17 cellular contexts compared by ENCODE assay signal in genomic region chr12:19654630-19655384, GRCh38.
DNase-seq lines count a peak whose midpoint lies in the region; ATAC-seq and TF ChIP-seq lines count a peak whose summit lies in the region.
"Had no signal": no experiment of that assay in that cellular context is flagged by ENCODE, and none has a peak within 500 bp of the region (broad histone marks: within the 10 kb centered on the region; RNA-seq: fewer than 3 reads in every experiment).

No MANE protein-coding gene starts in this region.

- no peaks in the 10 kb centered on the region for H3K27me3 Mint-ChIP-seq in MCF 10A (ENCODE audit: insufficient read depth, unreplicated experiment)
- H3K27me3 Mint-ChIP-seq: activated CD4-positive, alpha-beta T cell treated with anti-CD3 and anti-CD28 coated beads for 36 hours; activated T-cell treated with anti-CD3 and anti-CD28 coated beads, Interleukin-2, amount 50 U/mL, for 24 hours; naive thymus-derived CD4-positive, alpha-beta T cell had no signal

- H3K4me3 ChIP-seq in heart right ventricle (no peak overlapping the region), cardiac fibroblast (replicated peaks in 1 of 2; ENCODE audit: low read depth in 2 of 2, low read length in 2 of 2) (no peak overlapping the region), vagina (no peak overlapping the region)
- H3K4me3 ChIP-seq: A549, dorsolateral prefrontal cortex had no signal

- CTCF ChIA-PET in MCF 10A (lab: Yijun Ruan, JAX): no interaction called here

- TF ChIP-seq CTCF in heart right ventricle (IDR thresholded peaks at IDR 0.05) (peak in 3 of 9 donors; percentile 12 to 36 (median 12)), cardiac fibroblast (IDR thresholded peaks at IDR 0.05; ENCODE audit: low read depth, low read length) (no peak), vagina (IDR thresholded peaks at IDR 0.05) (no peak), MCF 10A (IDR thresholded peaks at IDR 0.05; ENCODE audit: unreplicated experiment) (no peak)

- POLR2A ChIA-PET in MCF 10A (lab: Yijun Ruan, JAX): no interaction called here

- peak in 7 of 8 donors; percentile 25 to 60 (median 47) for ATAC-seq in heart right ventricle
- ATAC-seq: A549; activated CD4-positive, alpha-beta T cell treated with anti-CD3 and anti-CD28 coated beads for 36 hours; left colon; naive thymus-derived CD4-positive, alpha-beta T cell had no signal

- H3K4me1 Mint-ChIP-seq in MCF 10A (ENCODE audit: insufficient read depth, unreplicated experiment): no peaks in the 10 kb centered on the region
- H3K4me1 Mint-ChIP-seq: activated CD4-positive, alpha-beta T cell treated with anti-CD3 and anti-CD28 coated beads for 36 hours had no signal

- no TSS peak for BruUV-seq in MCF 10A (replicated peaks; lab: Mats Ljungman, UMichigan)

- peaks cover 0 to 5% (median 0%) of the 10 kb centered on the region in 11 donors for H3K9me3 ChIP-seq in heart right ventricle
- no peaks in the 10 kb centered on the region for H3K9me3 ChIP-seq in vagina
- H3K9me3 ChIP-seq: A549 had no signal

- H3K9me3 Mint-ChIP-seq in MCF 10A (ENCODE audit: unreplicated experiment): no peaks in the 10 kb centered on the region
- H3K9me3 Mint-ChIP-seq: activated T-cell treated with anti-CD3 and anti-CD28 coated beads, Interleukin-2, amount 50 U/mL, for 24 hours; naive thymus-derived CD4-positive, alpha-beta T cell; T-helper 1 cell treated with Interleukin-12 subunit alpha and Interleukin-12 subunit beta and Interleukin-4 antibody, amounts not matched to agents 30 μg/mL and 1 μg/mL, for 36 hours had no signal

- no peak overlapping the region for H3K27ac Mint-ChIP-seq in MCF 10A (ENCODE audit: low read depth, unreplicated experiment)
- H3K27ac Mint-ChIP-seq: activated CD4-positive, alpha-beta T cell treated with anti-CD3 and anti-CD28 coated beads for 36 hours; activated T-cell treated with anti-CD3 and anti-CD28 coated beads, Interleukin-2, amount 50 U/mL, for 24 hours; T-helper 1 cell treated with Interleukin-12 subunit alpha and Interleukin-12 subunit beta and Interleukin-4 antibody, amounts not matched to agents 30 μg/mL and 1 μg/mL, for 36 hours had no signal

- H3K36me3 ChIP-seq in heart right ventricle: no peaks in the 10 kb centered on the region
- H3K36me3 ChIP-seq in vagina: no peaks in the 10 kb centered on the region

- intact Hi-C loops in heart right ventricle (cut with DNase I): no loop called here
- intact Hi-C loops in cardiac septum (cut with DNase I): no loop called here
- intact Hi-C loops in vagina (cut with DNase I): no loop called here
- intact Hi-C loops in MCF 10A (cut with micrococcal nuclease): no loop called here

- H3K4me1 ChIP-seq in heart right ventricle (peaks cover 0 to 10% (median 5%) of the 10 kb centered on the region in 9 donors), vagina (no peaks in the 10 kb centered on the region)
- H3K4me1 ChIP-seq: A549 had no signal

- H3K27me3 ChIP-seq in heart right ventricle: no peaks in the 10 kb centered on the region
- H3K27me3 ChIP-seq in vagina: no peaks in the 10 kb centered on the region
- H3K27me3 ChIP-seq: dorsolateral prefrontal cortex had no signal

- WGBS in heart right ventricle, 2 donors: 64% methylated on average over 5 of the region's 5 CpGs

- no peaks in the 10 kb centered on the region for H3K36me3 Mint-ChIP-seq in MCF 10A (ENCODE audit: insufficient read depth, unreplicated experiment)

- no peak overlapping the region for H3K4me3 Mint-ChIP-seq in MCF 10A (ENCODE audit: unreplicated experiment)
- H3K4me3 Mint-ChIP-seq: activated CD4-positive, alpha-beta T cell treated with anti-CD3 and anti-CD28 coated beads for 36 hours; activated T-cell treated with anti-CD3 and anti-CD28 coated beads, Interleukin-2, amount 50 U/mL, for 24 hours; naive thymus-derived CD4-positive, alpha-beta T cell; T-helper 1 cell treated with Interleukin-12 subunit alpha and Interleukin-12 subunit beta and Interleukin-4 antibody, amounts not matched to agents 30 μg/mL and 1 μg/mL, for 36 hours had no signal

- no peak for DNase-seq in heart right ventricle
- DNase-seq in cardiac septum (ENCODE audit: low spot score): no peak
- DNase-seq in cardiac fibroblast (ENCODE audit: low read depth in 2 of 2): peak; percentile 38 to 44
- DNase-seq in iris pigment epithelial cell (ENCODE audit: low read depth): peak; percentile 46
- DNase-seq in vagina (ENCODE audit: extremely low spot score in 2 of 2): no peak
- DNase-seq in GOT3 (lab: John Stamatoyannopoulos, UW): no peak
- DNase-seq in effector CD8-positive, alpha-beta T cell (lab: John Stamatoyannopoulos, UW): no peak
- DNase-seq in MCF 10A (ENCODE audit: unreplicated experiment): no peak
- DNase-seq: activated CD4-positive, alpha-beta T cell treated with anti-CD3 and anti-CD28 coated beads for 36 hours; activated T-cell treated with anti-CD3 and anti-CD28 coated beads, Interleukin-2, amount 50 U/mL, for 24 hours; dorsolateral prefrontal cortex; left colon; naive thymus-derived CD4-positive, alpha-beta T cell; NCI-H146; NCI-H510A treated with DMSO at 0.1 percent for 48 hours had no signal

- peak overlapping the region in 5 of 10 donors; percentile 16 to 64 (median 52) for H3K27ac ChIP-seq in heart right ventricle
- H3K27ac ChIP-seq in vagina: peak overlapping the region; percentile 22
- H3K27ac ChIP-seq: A549 had no signal

- no peak for TF ChIP-seq POLR2A in vagina (IDR thresholded peaks at IDR 0.05)

Comparison
In these comparisons a context has a peak if more than half of its experiments do, and no peak if none do; other contexts are left out.
1. DNase-seq: peak in cardiac fibroblast (2 of 2) and iris pigment epithelial cell (single experiment); none in heart right ventricle (0 of 2), cardiac septum (single experiment), vagina (0 of 2), GOT3 (single experiment), effector CD8-positive, alpha-beta T cell (single experiment) and MCF 10A (single experiment).